Comparison of ENCODE assay signal across 8 cellular contexts in genomic region chr1:40951943-40952743, GRCh38.
A peak's percentile ranks its signal among the peaks of the same experiment; 100 is the strongest.
DNase-seq lines count a peak whose midpoint lies in the region; ATAC-seq and TF ChIP-seq lines count a peak whose summit lies in the region.

No MANE protein-coding gene starts in this region.

- peak; percentile 57 for DNase-seq in NK-92 treated with Interleukin-12 subunit alpha and Interleukin-12 subunit beta, amount 100 ng/mL, for 24 hours (lab: John Stamatoyannopoulos, UW)
- DNase-seq in NK-92 (lab: John Stamatoyannopoulos, UW; ENCODE audit: unreplicated experiment) (no peak), NCI-H2081 (lab: John Stamatoyannopoulos, UW) (peak; percentile 85 to 87), cardiac fibroblast (ENCODE audit: low read depth in 2 of 2) (peak; percentile 53 to 63), left kidney (ENCODE audit: low read depth, low spot score) (peak; percentile 85)
- DNase-seq in stimulated activated CD4-positive, alpha-beta T cell treated with anti-CD3 and anti-CD28 coated beads, Interleukin-4, amount 100 ng/mL, for 4 hours: peak; percentile 43 to 61

- ATAC-seq in GM19328 (IDR thresholded peaks at IDR 0.05; ENCODE audit: unreplicated experiment): no peak

- H3K4me3 ChIP-seq in WI38 (ENCODE audit: low read depth, low read length) (no peak overlapping the region), cardiac fibroblast (replicated peaks in 1 of 2; ENCODE audit: low read depth in 2 of 2, low read length in 2 of 2) (no peak overlapping the region)

- TF ChIP-seq CTCF in WI38 (IDR thresholded peaks at IDR 0.05; ENCODE audit: low read depth, low read length): peak; percentile 81
- TF ChIP-seq CTCF in cardiac fibroblast (IDR thresholded peaks at IDR 0.05; ENCODE audit: low read depth, low read length): peak; percentile 87
